ENCODE assay signal across 8 cellular contexts in the genomic region with DNA sequence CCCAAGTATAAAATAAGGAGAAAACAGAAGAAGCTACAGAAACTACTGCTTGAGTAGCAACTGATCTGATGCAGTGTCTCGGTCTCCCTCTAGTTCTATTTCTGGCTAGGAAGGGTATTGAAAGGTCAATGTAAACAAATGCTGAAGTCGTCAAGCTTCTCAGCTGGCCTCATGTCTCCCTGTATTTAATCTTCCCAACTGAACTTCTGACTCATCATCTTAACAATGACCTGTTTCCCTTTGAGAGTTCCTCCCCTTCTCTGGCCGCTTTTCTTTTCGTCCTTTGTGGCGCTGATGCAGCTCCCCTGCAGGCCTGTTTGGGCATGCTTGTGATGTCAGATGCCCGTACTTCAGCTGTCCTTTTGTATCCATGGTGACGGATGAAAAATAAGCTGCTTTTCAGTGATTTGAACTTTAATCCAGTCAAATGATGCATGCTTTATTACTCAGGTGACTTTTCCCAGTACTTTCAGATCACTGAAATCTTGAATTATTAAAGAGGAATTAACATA. TPM values are rescaled to one million over a fixed set of nuclear protein-coding genes. Genes with fewer than 3 reads are reported as not detected.
DNase-seq lines count a peak whose midpoint lies in the region; ATAC-seq and TF ChIP-seq lines count a peak whose summit lies in the region.

No MANE protein-coding gene starts in this region.

- peak; percentile 33 to 72; a peak in 2 of 4 replicates for TF ChIP-seq EP300 in SK-N-SH (IDR thresholded peaks at IDR 0.05; ENCODE audit: borderline replicate concordance in 1 of 2, low read depth in 1 of 2, low read length in 1 of 2)

- H3K9me3 ChIP-seq in SK-N-SH, result no peaks in the 10 kb centered on the region
- no peaks in the 10 kb centered on the region for H3K9me3 ChIP-seq in mucosa of descending colon

- peak overlapping the region; percentile 6; the same call in 1 of the 2 replicates for H2AFZ ChIP-seq in SK-N-SH (ENCODE audit: low read depth)

- peak; percentile 48 for TF ChIP-seq RAD21 in SK-N-SH (IDR thresholded peaks at IDR 0.05; ENCODE audit: low read length)

- POLR2A ChIA-PET in SK-N-SH (lab: Yijun Ruan, JAX), result interaction anchor here (0.8 to 1.3 kb wide), 2 partner anchors 8 to 86 kb away, joined by 5 read pairs; partner anchors contain the start of genes LCA5 and SH3BGRL2
- POLR2A ChIA-PET in naive thymus-derived CD8-positive, alpha-beta T cell (lab: Charles Lee), result no interaction called here

- H3K4me3 ChIP-seq in SK-N-SH (ENCODE audit: low read depth in 2 of 2, low read length in 1 of 2), result peak overlapping the region in 1 of 2 experiments; percentile 14; a peak in 3 of 4 replicates
- H3K4me3 ChIP-seq in mucosa of descending colon, result no peak overlapping the region

- CTCF ChIA-PET in SK-N-SH (lab: Yijun Ruan, JAX), result interaction anchor here (0.6 to 2.1 kb wide), 23 partner anchors 9 to 343 kb away, joined by 3 to 15 read pairs (median 4); no protein-coding TSS in a partner anchor

- H3K4me1 ChIP-seq in SK-N-SH (ENCODE audit: control insufficient read depth in 1 of 2, insufficient read depth in 2 of 2, low read depth in 1 of 2, low read length in 1 of 2) (peaks cover 12 to 22% of the 10 kb centered on the region in 2 experiments), mucosa of descending colon (ENCODE audit: low read depth) (peaks cover 7% of the 10 kb centered on the region)

- H3K4me3 Mint-ChIP-seq in stimulated activated naive CD8-positive, alpha-beta T cell treated with anti-CD3 and anti-CD28 coated beads, Interleukin-15, amount 100 ng/mL, for 72 hours, result no peak overlapping the region
- peak overlapping the region in 1 of 10 donors; percentile 1 for H3K4me3 Mint-ChIP-seq in naive thymus-derived CD8-positive, alpha-beta T cell

- no peaks in the 10 kb centered on the region for H3K27me3 Mint-ChIP-seq in stimulated activated naive CD8-positive, alpha-beta T cell treated with anti-CD3 and anti-CD28 coated beads, Interleukin-15, amount 100 ng/mL, for 72 hours
- peaks cover 0 to 5% (median 4%) of the 10 kb centered on the region in 5 donors for H3K27me3 Mint-ChIP-seq in naive thymus-derived CD8-positive, alpha-beta T cell

- H3K27ac ChIP-seq in SK-N-SH (ENCODE audit: low read depth in 2 of 2, low read length in 1 of 2), result peak overlapping the region; percentile 83 to 89

- H3F3A ChIP-seq in SK-N-SH (replicated peaks; ENCODE audit: insufficient read depth), result peaks cover 5% of the 10 kb centered on the region

- H3K9ac ChIP-seq in SK-N-SH, result peak overlapping the region; percentile 59

- no peaks in the 10 kb centered on the region for H4K20me1 ChIP-seq in SK-N-SH (ENCODE audit: insufficient read depth)

- peak; percentile 61 for TF ChIP-seq CTCF in SK-N-SH (IDR thresholded peaks at IDR 0.05)
- no peak for TF ChIP-seq CTCF in mucosa of descending colon (IDR thresholded peaks at IDR 0.05)

- H3K4me2 ChIP-seq in SK-N-SH, result peak overlapping the region; percentile 67; the same call in 1 of the 2 replicates

- H3K9me2 ChIP-seq in SK-N-SH, result no peaks in the 10 kb centered on the region

- peaks cover 0 to 7% (median 3%) of the 10 kb centered on the region in 3 donors for H3K36me3 Mint-ChIP-seq in naive thymus-derived CD8-positive, alpha-beta T cell

- H3K4me1 Mint-ChIP-seq in stimulated activated naive CD8-positive, alpha-beta T cell treated with anti-CD3 and anti-CD28 coated beads, Interleukin-15, amount 100 ng/mL, for 72 hours, result no peaks in the 10 kb centered on the region
- H3K4me1 Mint-ChIP-seq in naive thymus-derived CD8-positive, alpha-beta T cell, result peaks cover 0 to 7% (median 1%) of the 10 kb centered on the region in 4 donors

- intact Hi-C loops in mucosa of descending colon (cut with DNase I, micrococcal nuclease), result no loop called here

- WGBS in SK-N-SH (ENCODE audit: low lambda C conversion rate), result 4% methylated on average over 7 of the region's 7 CpGs

- peak; percentile 36 for ATAC-seq in stimulated activated naive CD8-positive, alpha-beta T cell treated with anti-CD3 and anti-CD28 coated beads, Interleukin-15, Interleukin-2, amounts not matched to agents 100 U/mL and 50 U/mL, for 24 hours
- ATAC-seq in stimulated activated naive CD8-positive, alpha-beta T cell treated with anti-CD3 and anti-CD28 coated beads, Interleukin-15, amount 100 ng/mL, for 72 hours, result no peak
- ATAC-seq in HG02678 (IDR thresholded peaks at IDR 0.05; ENCODE audit: unreplicated experiment) (peak; percentile 80), esophagus mucosa (peak; percentile 99), mucosa of descending colon (peak; percentile 98)
- ATAC-seq in naive thymus-derived CD8-positive, alpha-beta T cell, result no peak

- no peak overlapping the region for H3K27ac Mint-ChIP-seq in stimulated activated naive CD8-positive, alpha-beta T cell treated with anti-CD3 and anti-CD28 coated beads, Interleukin-15, amount 100 ng/mL, for 72 hours
- H3K27ac Mint-ChIP-seq in naive thymus-derived CD8-positive, alpha-beta T cell, result no peak overlapping the region

- H3K27me3 ChIP-seq in SK-N-SH (ENCODE audit: insufficient read depth), result no peaks in the 10 kb centered on the region

- H3K36me3 ChIP-seq in SK-N-SH (replicated peaks in 1 of 2; ENCODE audit: control insufficient read depth in 1 of 2, insufficient read depth in 2 of 2, low read length in 1 of 2) (peaks cover 4 to 5% of the 10 kb centered on the region in 2 experiments), mucosa of descending colon (ENCODE audit: low read depth) (no peaks in the 10 kb centered on the region)

- no peak for DNase-seq in stimulated activated naive CD8-positive, alpha-beta T cell treated with anti-CD3 and anti-CD28 coated beads, Interleukin-15, Interleukin-2, amounts not matched to agents 100 U/mL and 50 U/mL, for 24 hours
- DNase-seq in stimulated activated naive CD8-positive, alpha-beta T cell treated with anti-CD3 and anti-CD28 coated beads, Interleukin-15, amount 100 ng/mL, for 72 hours, result no peak
- DNase-seq in NCI-H1105 (lab: John Stamatoyannopoulos, UW) (peak; percentile 98), SK-N-SH (peak; percentile 75), mucosa of descending colon (peak; percentile 50 to 65 (median 57))
- DNase-seq in naive thymus-derived CD8-positive, alpha-beta T cell, result no peak

- H3K79me2 ChIP-seq in SK-N-SH (ENCODE audit: insufficient read depth), result no peaks in the 10 kb centered on the region

- no peaks in the 10 kb centered on the region for H3K9me3 Mint-ChIP-seq in stimulated activated naive CD8-positive, alpha-beta T cell treated with anti-CD3 and anti-CD28 coated beads, Interleukin-15, amount 100 ng/mL, for 72 hours
- H3K9me3 Mint-ChIP-seq in naive thymus-derived CD8-positive, alpha-beta T cell, result no peaks in the 10 kb centered on the region

TF ChIP-seq in SK-N-SH, 30 proteins besides CTCF, POLR2A, EP300 and RAD21 (continues in another document):
- peak; percentile 90 for TF ChIP-seq MEF2A (IDR thresholded peaks at IDR 0.05; ENCODE audit: borderline replicate concordance, low read depth)
- no peak for TF ChIP-seq TAF1 (IDR thresholded peaks at IDR 0.05; ENCODE audit: borderline replicate concordance, low read depth, low read length)
- TF ChIP-seq SMC3 (IDR thresholded peaks at IDR 0.05; ENCODE audit: low read depth, low read length), result peak; percentile 24; the same call in 1 of the 2 replicates
- TF ChIP-seq JUND (IDR thresholded peaks at IDR 0.05), result peak; percentile 87
- peak; percentile 78 for TF ChIP-seq RFX5 (IDR thresholded peaks at IDR 0.05; ENCODE audit: low read length)
- TF ChIP-seq FOSL2 (IDR thresholded peaks at IDR 0.05; ENCODE audit: borderline replicate concordance, low read depth), result peak; percentile 91
- no peak for TF ChIP-seq ELF1 (IDR thresholded peaks at IDR 0.05)
- peak; percentile 49; the same call in 1 of the 2 replicates for TF ChIP-seq NFIC (IDR thresholded peaks at IDR 0.05; ENCODE audit: borderline replicate concordance)
- TF ChIP-seq SIN3A (IDR thresholded peaks at IDR 0.05; ENCODE audit: borderline replicate concordance, low read depth, low read length), result 0 out of 2 replicates have a peak, but pooled peaks have one; percentile 65
- TF ChIP-seq, protein P1, sequence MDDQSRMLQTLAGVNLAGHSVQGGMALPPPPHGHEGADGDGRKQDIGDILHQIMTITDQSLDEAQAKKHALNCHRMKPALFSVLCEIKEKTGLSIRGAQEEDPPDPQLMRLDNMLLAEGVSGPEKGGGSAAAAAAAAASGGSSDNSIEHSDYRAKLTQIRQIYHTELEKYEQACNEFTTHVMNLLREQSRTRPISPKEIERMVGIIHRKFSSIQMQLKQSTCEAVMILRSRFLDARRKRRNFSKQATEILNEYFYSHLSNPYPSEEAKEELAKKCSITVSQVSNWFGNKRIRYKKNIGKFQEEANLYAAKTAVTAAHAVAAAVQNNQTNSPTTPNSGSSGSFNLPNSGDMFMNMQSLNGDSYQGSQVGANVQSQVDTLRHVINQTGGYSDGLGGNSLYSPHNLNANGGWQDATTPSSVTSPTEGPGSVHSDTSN (IDR thresholded peaks at IDR 0.05), result peak; percentile 91
- TF ChIP-seq RXRA (IDR thresholded peaks at IDR 0.05; ENCODE audit: borderline replicate concordance, low read depth), result peak; percentile 96
- peak; percentile 85 for TF ChIP-seq MAX (IDR thresholded peaks at IDR 0.05; ENCODE audit: low read depth)
- TF ChIP-seq, protein P2, sequence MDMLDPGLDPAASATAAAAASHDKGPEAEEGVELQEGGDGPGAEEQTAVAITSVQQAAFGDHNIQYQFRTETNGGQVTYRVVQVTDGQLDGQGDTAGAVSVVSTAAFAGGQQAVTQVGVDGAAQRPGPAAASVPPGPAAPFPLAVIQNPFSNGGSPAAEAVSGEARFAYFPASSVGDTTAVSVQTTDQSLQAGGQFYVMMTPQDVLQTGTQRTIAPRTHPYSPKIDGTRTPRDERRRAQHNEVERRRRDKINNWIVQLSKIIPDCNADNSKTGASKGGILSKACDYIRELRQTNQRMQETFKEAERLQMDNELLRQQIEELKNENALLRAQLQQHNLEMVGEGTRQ (IDR thresholded peaks at IDR 0.05; ENCODE audit: borderline replicate concordance, low read depth, low read length), result no peak
- peak; percentile 88 for TF ChIP-seq MXI1 (IDR thresholded peaks at IDR 0.05; ENCODE audit: low read depth, low read length)
- TF ChIP-seq TCF12 (IDR thresholded peaks at IDR 0.05), result peak; percentile 80
- TF ChIP-seq EZH2phosphoT487 (IDR thresholded peaks at IDR 0.05; ENCODE audit: borderline replicate concordance, low read depth), result no peak
- 0 out of 2 replicates have a peak, but pooled peaks have one; percentile 25 for TF ChIP-seq GABPA (IDR thresholded peaks at IDR 0.05; ENCODE audit: low read depth)

RNA-seq across cellular contexts. Expression of gene LCA5, which starts 7.8 kb away (rescaled TPM):
- 0.61 and 0.86 TPM in 2 replicates for polyA plus RNA-seq in SK-N-SH (2012; rRNA removed)
- polyA plus RNA-seq in SK-N-SH (2012; cell fraction: cytosol; rRNA removed), result 1.1 and 1.3 TPM in 2 replicates
- 0.43 and 1.0 TPM in 2 replicates for polyA plus RNA-seq in SK-N-SH (2012; cell fraction: nucleus; rRNA removed)
- total RNA-seq in esophagus mucosa (0.80 TPM), mucosa of descending colon (1 to 10 TPM in 2 of 3 donors, under 1 TPM in 1; 0.43 to 5.5 (median 1.1) TPM)
- total RNA-seq in naive thymus-derived CD8-positive, alpha-beta T cell, result under 1 TPM; 0.49 to 0.78 TPM
- under 1 TPM; 0.05 to 0.32 (median 0.08) TPM for polyA plus RNA-seq in naive thymus-derived CD8-positive, alpha-beta T cell

Comparison
In these comparisons a context has a peak if more than half of its experiments do, and no peak if none do; other contexts are left out.
1. ATAC-seq: peak in stimulated activated naive CD8-positive, alpha-beta T cell treated with anti-CD3 and anti-CD28 coated beads, Interleukin-15, Interleukin-2, amounts not matched to agents 100 U/mL and 50 U/mL, for 24 hours (single experiment), HG02678 (single experiment), esophagus mucosa (single experiment) and mucosa of descending colon (single experiment); none in stimulated activated naive CD8-positive, alpha-beta T cell treated with anti-CD3 and anti-CD28 coated beads, Interleukin-15, amount 100 ng/mL, for 72 hours (single experiment) and naive thymus-derived CD8-positive, alpha-beta T cell (0 of 2).
2. DNase-seq: peak in NCI-H1105 (single experiment), SK-N-SH (single experiment) and mucosa of descending colon (3 of 3); none in stimulated activated naive CD8-positive, alpha-beta T cell treated with anti-CD3 and anti-CD28 coated beads, Interleukin-15, Interleukin-2, amounts not matched to agents 100 U/mL and 50 U/mL, for 24 hours (single experiment), stimulated activated naive CD8-positive, alpha-beta T cell treated with anti-CD3 and anti-CD28 coated beads, Interleukin-15, amount 100 ng/mL, for 72 hours (0 of 2) and naive thymus-derived CD8-positive, alpha-beta T cell (0 of 10).